8 cellular contexts compared by ENCODE assay signal in the genomic region with DNA sequence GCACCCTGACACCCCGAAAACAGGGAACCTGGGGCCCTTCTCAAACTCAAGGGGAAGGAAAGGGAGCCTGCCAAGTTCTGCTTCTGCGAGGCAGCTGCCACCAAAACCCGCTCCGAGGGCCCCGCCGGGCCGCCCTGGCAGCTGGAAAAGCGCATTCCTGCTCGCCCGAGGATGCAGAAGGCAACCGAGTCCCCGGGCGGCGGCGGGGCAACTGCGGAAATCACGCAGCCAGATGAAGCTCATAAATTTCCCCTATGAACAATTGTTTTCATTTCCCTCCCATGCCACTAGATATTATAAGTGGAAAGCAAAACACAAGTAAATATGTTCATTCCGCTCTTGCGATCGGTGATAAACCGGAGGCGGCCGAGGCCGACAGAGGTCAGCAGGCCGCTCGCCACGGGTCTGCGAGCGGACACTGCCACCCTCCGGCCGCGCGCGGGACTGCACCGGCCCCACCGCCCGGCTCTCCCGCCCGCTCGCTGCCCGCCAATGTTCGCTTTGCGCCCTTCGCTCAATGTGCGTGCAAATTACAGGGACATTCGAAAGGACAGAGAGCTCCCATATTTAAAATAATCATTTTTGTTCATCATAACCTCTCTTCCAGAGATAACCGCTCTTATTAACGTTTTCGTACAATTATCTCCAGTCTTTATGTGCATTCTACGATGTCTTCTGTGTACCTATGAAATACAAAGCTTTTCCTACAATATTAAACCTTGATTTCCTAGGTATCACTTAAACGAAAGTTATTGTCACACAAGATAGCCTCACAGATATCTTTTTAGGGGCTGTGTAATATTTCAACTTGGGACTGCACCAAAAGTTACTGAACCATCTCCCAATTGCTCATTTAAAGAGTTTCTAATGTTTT.
DNase-seq lines count a peak whose midpoint lies in the region; ATAC-seq and TF ChIP-seq lines count a peak whose summit lies in the region.

No MANE protein-coding gene starts in this region.

- DNase-seq in CMK (ENCODE audit: low read depth) (peak; percentile 9), NCI-H2227 (lab: John Stamatoyannopoulos, UW; ENCODE audit: unreplicated experiment) (peak; percentile 85), endothelial cell (ENCODE audit: low spot score) (peak; percentile 87), middle frontal gyrus (ENCODE audit: extremely low spot score, low spot score) (peak; percentile 9)
- DNase-seq in activated CD8-positive, alpha-beta T cell treated with anti-CD3 and anti-CD28 coated beads, Interleukin-2, amount 10 ng/mL, durations not matched to agents 7 days and 5 days = peak; percentile 61
- DNase-seq in stimulated activated CD8-positive, alpha-beta memory T cell treated with anti-CD3 and anti-CD28 coated beads, Interleukin-4, amount 100 ng/mL, for 48 hours = peak; percentile 80

- CTCF ChIA-PET in activated CD8-positive, alpha-beta T cell treated with anti-CD3 and anti-CD28 coated beads, Interleukin-2, amount 10 ng/mL, durations not matched to agents 7 days and 5 days (lab: Charles Lee) = interaction anchor here (0.6 to 3.4 kb wide), 24 partner anchors 10 to 1905 kb away, joined by 3 to 28 read pairs (median 4); no protein-coding TSS in a partner anchor

- H3K36me3 Mint-ChIP-seq in activated CD8-positive, alpha-beta T cell treated with anti-CD3 and anti-CD28 coated beads, Interleukin-2, amount 10 ng/mL, durations not matched to agents 7 days and 5 days (ENCODE audit: low read depth) = no peaks in the 10 kb centered on the region
- peaks cover 4% of the 10 kb centered on the region for H3K36me3 Mint-ChIP-seq in endothelial cell (ENCODE audit: low read depth, unreplicated experiment)

- H3K4me3 Mint-ChIP-seq in activated CD8-positive, alpha-beta T cell treated with anti-CD3 and anti-CD28 coated beads, Interleukin-2, amount 10 ng/mL, durations not matched to agents 7 days and 5 days = peak overlapping the region; percentile 60
- peak overlapping the region; percentile 74 for H3K4me3 Mint-ChIP-seq in endothelial cell (ENCODE audit: unreplicated experiment)

- peaks cover 11% of the 10 kb centered on the region for H3K4me1 Mint-ChIP-seq in activated CD8-positive, alpha-beta T cell treated with anti-CD3 and anti-CD28 coated beads, Interleukin-2, amount 10 ng/mL, durations not matched to agents 7 days and 5 days (ENCODE audit: low read depth)
- peaks cover 10% of the 10 kb centered on the region for H3K4me1 Mint-ChIP-seq in endothelial cell (ENCODE audit: unreplicated experiment)

- no peaks in the 10 kb centered on the region for H3K9me3 Mint-ChIP-seq in activated CD8-positive, alpha-beta T cell treated with anti-CD3 and anti-CD28 coated beads, Interleukin-2, amount 10 ng/mL, durations not matched to agents 7 days and 5 days (ENCODE audit: insufficient read depth)
- H3K9me3 Mint-ChIP-seq in endothelial cell (ENCODE audit: unreplicated experiment) = no peaks in the 10 kb centered on the region

- ATAC-seq in GM19467 (IDR thresholded peaks at IDR 0.05; ENCODE audit: unreplicated experiment) (peak; percentile 71), GM19455 (IDR thresholded peaks at IDR 0.05; ENCODE audit: unreplicated experiment) (no peak)
- ATAC-seq in activated CD8-positive, alpha-beta T cell treated with anti-CD3 and anti-CD28 coated beads, Interleukin-2, amount 10 ng/mL, durations not matched to agents 7 days and 5 days = peak; percentile 91

- POLR2A ChIA-PET in activated CD8-positive, alpha-beta T cell treated with anti-CD3 and anti-CD28 coated beads, Interleukin-2, amount 10 ng/mL, durations not matched to agents 7 days and 5 days (lab: Charles Lee) = no interaction called here

- H3K27ac Mint-ChIP-seq in activated CD8-positive, alpha-beta T cell treated with anti-CD3 and anti-CD28 coated beads, Interleukin-2, amount 10 ng/mL, durations not matched to agents 7 days and 5 days = no peak overlapping the region
- no peak overlapping the region for H3K27ac Mint-ChIP-seq in endothelial cell (ENCODE audit: unreplicated experiment)

- peak; percentile 99 for TF ChIP-seq CTCF in endothelial cell (IDR thresholded peaks at IDR 0.05; ENCODE audit: unreplicated experiment)

- peaks cover 21% of the 10 kb centered on the region for H3K27me3 Mint-ChIP-seq in activated CD8-positive, alpha-beta T cell treated with anti-CD3 and anti-CD28 coated beads, Interleukin-2, amount 10 ng/mL, durations not matched to agents 7 days and 5 days (ENCODE audit: low read depth)
- H3K27me3 Mint-ChIP-seq in endothelial cell (ENCODE audit: unreplicated experiment) = peaks cover 2% of the 10 kb centered on the region

Comparison
In these comparisons a context has a peak if more than half of its experiments do, and no peak if none do; other contexts are left out.
1. DNase-seq: peak in every context shown above with its lines; median percentile 87 in endothelial cell; 85 in NCI-H2227; 80 in stimulated activated CD8-positive, alpha-beta memory T cell treated with anti-CD3 and anti-CD28 coated beads, Interleukin-4, amount 100 ng/mL, for 48 hours; 61 in activated CD8-positive, alpha-beta T cell treated with anti-CD3 and anti-CD28 coated beads, Interleukin-2, amount 10 ng/mL, durations not matched to agents 7 days and 5 days; 9 in CMK; 9 in middle frontal gyrus.